Comparison of ENCODE assay signal across 14 cellular contexts in genomic region chr6:106883808-106884262, GRCh38.
DNase-seq lines count a peak whose midpoint lies in the region; ATAC-seq and TF ChIP-seq lines count a peak whose summit lies in the region.
"Had no signal": no experiment of that assay in that cellular context is flagged by ENCODE, and none has a peak within 500 bp of the region (broad histone marks: within the 10 kb centered on the region; RNA-seq: fewer than 3 reads in every experiment).

No MANE protein-coding gene starts in this region.

- H3K27me3 ChIP-seq in A673 (replicated peaks; ENCODE audit: insufficient read depth, low read depth, low read length, poor library complexity) (no peaks in the 10 kb centered on the region), HCT116 (ENCODE audit: insufficient read depth, low read length) (no peaks in the 10 kb centered on the region), PC-9 (ENCODE audit: insufficient read depth, low read depth) (no peaks in the 10 kb centered on the region), esophagus (ENCODE audit: control insufficient read depth in 1 of 2, insufficient read depth in 2 of 2, low read length in 2 of 2) (no peaks in the 10 kb centered on the region), transverse colon (no peaks in the 10 kb centered on the region)

- H3K27ac ChIP-seq in A673 (ENCODE audit: low read depth, low read length, poor library complexity, severe bottlenecking) (no peak overlapping the region), HCT116 (ENCODE audit: low read depth, low read length) (no peak overlapping the region), PC-9 (no peak overlapping the region), esophagus (ENCODE audit: low read depth in 2 of 2, low read length in 1 of 2) (peak overlapping the region; percentile 50 to 73), transverse colon (no peak overlapping the region)

- H3K27ac Mint-ChIP-seq in stimulated activated memory B cell treated with anti-CD40 and anti-IgM and Interleukin-4, amounts not matched to agents 10 μg/mL and 1 μg/mL and 100 μg/mL, for 72 hours = no peak overlapping the region
- H3K27ac Mint-ChIP-seq: CD8-positive, alpha-beta memory T cell had no signal

- no peak for TF ChIP-seq EP300 in transverse colon (IDR thresholded peaks at IDR 0.05; ENCODE audit: low read depth)

- H3K9ac ChIP-seq in HCT116 (ENCODE audit: low read length) = no peak overlapping the region

- RAD21 ChIA-PET in HCT116 (lab: Charles Lee; ENCODE audit: low non-redundant PET in 1 of 2, low total read pairs in 2 of 2, uncharacterized antibody in 2 of 2, unreplicated experiment in 2 of 2) = no interaction called here

- DNase-seq in A673 (ENCODE audit: low spot score) = peak; percentile 18
- no peak for DNase-seq in HCT116 (ENCODE audit: low read depth, low spot score)
- no peak for DNase-seq in PC-9
- no peak for DNase-seq in activated naive CD4-positive, alpha-beta T cell treated with Interleukin-2 at 50 U/mL for 16 hours
- no peak for DNase-seq in activated CD4-positive, alpha-beta T cell treated with anti-CD3 and anti-CD28 coated beads, Interleukin-2, amount 50 U/mL, for 4 hours
- no peak for DNase-seq in transverse colon
- DNase-seq: activated CD4-positive, CD25-positive, alpha-beta regulatory T cell treated with anti-CD3 and anti-CD28 coated beads, Interleukin-2, amount 50 U/mL, for 72 hours; CD8-positive, alpha-beta memory T cell; MM.1S; stimulated activated CD4-positive, alpha-beta T cell treated with anti-CD3 and anti-CD28 coated beads, Interleukin-12 subunit alpha, Interleukin-12 subunit beta, amount 100 ng/mL, for 4 hours; stimulated activated CD8-positive, alpha-beta memory T cell treated with anti-CD3 and anti-CD28 coated beads, Interleukin-4, amount 100 ng/mL, for 48 hours had no signal

- H3K9me3 ChIP-seq in A673 (ENCODE audit: low read depth, low read length, poor library complexity, severe bottlenecking) = no peaks in the 10 kb centered on the region
- no peaks in the 10 kb centered on the region for H3K9me3 ChIP-seq in HCT116 (ENCODE audit: control insufficient read depth in 1 of 2, insufficient read depth in 1 of 2, low read depth in 1 of 2, low read length in 2 of 2)
- no peaks in the 10 kb centered on the region for H3K9me3 ChIP-seq in PC-9 (ENCODE audit: insufficient read depth, low read depth)
- H3K9me3 ChIP-seq in esophagus (ENCODE audit: control insufficient read depth in 2 of 2, insufficient read depth in 1 of 2, low read depth in 1 of 2, low read length in 1 of 2) = no peaks in the 10 kb centered on the region
- H3K9me3 ChIP-seq in transverse colon = no peaks in the 10 kb centered on the region

- no peak overlapping the region for H3K4me3 Mint-ChIP-seq in stimulated activated memory B cell treated with anti-CD40 and anti-IgM and Interleukin-4, amounts not matched to agents 10 μg/mL and 1 μg/mL and 100 μg/mL, for 72 hours
- H3K4me3 Mint-ChIP-seq: CD8-positive, alpha-beta memory T cell had no signal

- in situ Hi-C loops in transverse colon (cut with MboI; ENCODE audit: low pct_ligation_motif_present in 1 of 4, low pct_unique_long_range_greater_than_20kb in 1 of 4, low sequenced_read_pairs in 3 of 4) = no loop called here

- H3K79me2 ChIP-seq in HCT116 (ENCODE audit: insufficient read depth, low read length) = no peaks in the 10 kb centered on the region
- no peaks in the 10 kb centered on the region for H3K79me2 ChIP-seq in PC-9 (ENCODE audit: low read depth)

- H4K20me1 ChIP-seq in HCT116 (ENCODE audit: insufficient read depth) = no peaks in the 10 kb centered on the region
- no peaks in the 10 kb centered on the region for H4K20me1 ChIP-seq in PC-9 (ENCODE audit: insufficient read depth)

- peak overlapping the region; percentile 52 for H2AFZ ChIP-seq in HCT116 (ENCODE audit: low read depth, low read length, poor library complexity, severe bottlenecking)
- H2AFZ ChIP-seq in PC-9 = no peak overlapping the region

- no peaks in the 10 kb centered on the region for H3K36me3 Mint-ChIP-seq in stimulated activated memory B cell treated with anti-CD40 and anti-IgM and Interleukin-4, amounts not matched to agents 10 μg/mL and 1 μg/mL and 100 μg/mL, for 72 hours
- H3K36me3 Mint-ChIP-seq: CD8-positive, alpha-beta memory T cell had no signal

- no peaks in the 10 kb centered on the region for H3K4me1 ChIP-seq in A673 (ENCODE audit: insufficient read depth, low read length, poor library complexity, severe bottlenecking)
- H3K4me1 ChIP-seq in HCT116 (ENCODE audit: control insufficient read depth in 1 of 2, insufficient read depth in 2 of 2, low read length in 2 of 2) = peaks cover 8 to 20% of the 10 kb centered on the region in 2 experiments; a peak in 3 of 4 replicates
- H3K4me1 ChIP-seq in PC-9 (replicated peaks; ENCODE audit: insufficient read depth) = peaks cover 39% of the 10 kb centered on the region
- peaks cover 0 to 2% of the 10 kb centered on the region in 2 donors for H3K4me1 ChIP-seq in esophagus (ENCODE audit: control insufficient read depth in 2 of 2, insufficient read depth in 2 of 2, low read length in 1 of 2)
- peaks cover 0 to 13% (median 5%) of the 10 kb centered on the region in 4 donors for H3K4me1 ChIP-seq in transverse colon

- H3K4me3 ChIP-seq in A673 (ENCODE audit: low read depth, low read length, poor library complexity, severe bottlenecking) (no peak overlapping the region), HCT116 (replicated peaks in 1 of 2; ENCODE audit: low read depth in 1 of 2, low read length in 2 of 2) (no peak overlapping the region), PC-9 (no peak overlapping the region), esophagus (ENCODE audit: low read depth in 1 of 2, low read length in 2 of 2) (no peak overlapping the region), transverse colon (no peak overlapping the region)

- H3K4me2 ChIP-seq in HCT116 (ENCODE audit: low read length) (no peak overlapping the region), PC-9 (no peak overlapping the region)

- ATAC-seq in HCT116 = peak; percentile 90
- no peak for ATAC-seq in stimulated activated memory B cell treated with anti-CD40 and anti-IgM and Interleukin-4, amounts not matched to agents 10 μg/mL and 1 μg/mL and 100 μg/mL, for 72 hours
- ATAC-seq: Right ventricle myocardium inferior had no signal

- H3K27me3 Mint-ChIP-seq in stimulated activated memory B cell treated with anti-CD40 and anti-IgM and Interleukin-4, amounts not matched to agents 10 μg/mL and 1 μg/mL and 100 μg/mL, for 72 hours = no peaks in the 10 kb centered on the region

- H3K9me2 ChIP-seq in HCT116 (ENCODE audit: insufficient read depth) (no peaks in the 10 kb centered on the region), PC-9 (ENCODE audit: insufficient read depth) (no peaks in the 10 kb centered on the region)

- peaks cover 8% of the 10 kb centered on the region; the same call in 1 of the 2 replicates for H3F3A ChIP-seq in PC-9 (ENCODE audit: insufficient read depth, low read depth)

- 51 to 65% methylated on average over 4 of the region's 4 CpGs for WGBS in esophagus, 2 donors
- 49 to 59% methylated on average over 4 of the region's 4 CpGs for WGBS in transverse colon (ENCODE audit: low coverage in 1 of 2), 2 donors

- TF ChIP-seq CTCF in A673 (conservative IDR thresholded peaks at IDR 0.05; ENCODE audit: low read depth, low read length) = peak; percentile 43
- TF ChIP-seq CTCF in HCT116 (IDR thresholded peaks at IDR 0.05 in 2 of 3, conservative IDR thresholded peaks at IDR 0.05 in 1 of 3; ENCODE audit: borderline replicate concordance in 1 of 3, insufficient read depth in 1 of 3, low read depth in 2 of 3, low read length in 2 of 3) = peak; percentile 26 to 58 (median 47); a peak in 5 of 6 replicates
- TF ChIP-seq CTCF in PC-9 (conservative IDR thresholded peaks at IDR 0.05) = peak; percentile 44
- TF ChIP-seq CTCF in transverse colon (IDR thresholded peaks at IDR 0.05) = no peak

- CTCF ChIA-PET in A673 (lab: Charles Lee) (no interaction called here), HCT116 (lab: Charles Lee) (interaction anchor here (0.5 to 1.0 kb wide), 6 partner anchors 11 to 96 kb away, joined by 3 to 6 read pairs (median 4); no protein-coding TSS in a partner anchor), PC-9 (lab: Charles Lee) (interaction anchor here (0.6 kb wide), 1 partner anchor 38 kb away, joined by 5 read pairs; no protein-coding TSS in a partner anchor)

- H3K9me3 Mint-ChIP-seq in stimulated activated memory B cell treated with anti-CD40 and anti-IgM and Interleukin-4, amounts not matched to agents 10 μg/mL and 1 μg/mL and 100 μg/mL, for 72 hours = no peaks in the 10 kb centered on the region
- H3K9me3 Mint-ChIP-seq: CD8-positive, alpha-beta memory T cell had no signal

- H3K4me1 Mint-ChIP-seq in stimulated activated memory B cell treated with anti-CD40 and anti-IgM and Interleukin-4, amounts not matched to agents 10 μg/mL and 1 μg/mL and 100 μg/mL, for 72 hours = no peaks in the 10 kb centered on the region
- H3K4me1 Mint-ChIP-seq: CD8-positive, alpha-beta memory T cell had no signal

- TF ChIP-seq RAD21 in HCT116 (IDR thresholded peaks at IDR 0.05; ENCODE audit: low read depth) = peak; percentile 44; the same call in 1 of the 2 replicates

- H3K36me3 ChIP-seq in A673 (ENCODE audit: insufficient read depth, low read length, poor library complexity, severe bottlenecking) (no peaks in the 10 kb centered on the region), HCT116 (ENCODE audit: control insufficient read depth in 1 of 2, insufficient read depth in 2 of 2, low read length in 2 of 2) (no peaks in the 10 kb centered on the region), PC-9 (ENCODE audit: low read depth) (no peaks in the 10 kb centered on the region), esophagus (ENCODE audit: control insufficient read depth in 2 of 2, insufficient read depth in 2 of 2, low read length in 1 of 2) (no peaks in the 10 kb centered on the region), transverse colon (no peaks in the 10 kb centered on the region)

- POLR2A ChIA-PET in A673 (lab: Charles Lee; ENCODE audit: low non-redundant PET) (no interaction called here), HCT116 (lab: Charles Lee) (no interaction called here), PC-9 (lab: Charles Lee; ENCODE audit: unreplicated experiment) (interaction anchor here (0.6 kb wide), 1 partner anchor 12 kb away, joined by 24 read pairs; no protein-coding TSS in a partner anchor)

- BruUV-seq in A673 (replicated peaks; lab: Mats Ljungman, UMichigan) (no TSS peak), HCT116 (replicated peaks; lab: Mats Ljungman, UMichigan) (no TSS peak), PC-9 (replicated peaks; lab: Mats Ljungman, UMichigan) (no TSS peak)

- TF ChIP-seq POLR2A in HCT116 (IDR thresholded peaks at IDR 0.05; ENCODE audit: borderline replicate concordance, extremely low read depth, insufficient read depth, insufficient read length) (no peak), transverse colon (IDR thresholded peaks at IDR 0.05) (no peak)

- intact Hi-C loops in A673 (cut with micrococcal nuclease; ENCODE audit: unreplicated experiment) = no loop called here
- intact Hi-C loops in HCT116 (cut with micrococcal nuclease) = loop anchor here (5.0 kb wide), 1 partner anchor 93 kb away; no protein-coding TSS in a partner anchor
- intact Hi-C loops in PC-9 (cut with micrococcal nuclease; ENCODE audit: unreplicated experiment) = no loop called here
- intact Hi-C loops in transverse colon (cut with DNase I; ENCODE audit: low total_unique reads) = no loop called here

TF ChIP-seq in HCT116, 20 proteins besides CTCF, POLR2A, EP300 and RAD21:
- no peak for TF ChIP-seq EZH2phosphoT487 (IDR thresholded peaks at IDR 0.05; ENCODE audit: borderline replicate concordance)
- 0 out of 2 replicates have a peak, but pooled peaks have one; percentile 69 for TF ChIP-seq CBX3 (IDR thresholded peaks at IDR 0.05; ENCODE audit: low read depth)
TF ChIP-seq in HCT116: peak in this region for 1.

Comparison
In these comparisons a context has a peak if more than half of its experiments do, and no peak if none do; other contexts are left out.
1. H3K27ac ChIP-seq: peak in esophagus (2 of 2); none in A673 (single experiment), HCT116 (single experiment), PC-9 (single experiment) and transverse colon (0 of 4).
2. CTCF ChIP-seq: peak in A673 (single experiment), HCT116 (3 of 3) and PC-9 (single experiment); none in transverse colon (0 of 5).